ENCODE assay signal across 22 cellular contexts in the genomic region with DNA sequence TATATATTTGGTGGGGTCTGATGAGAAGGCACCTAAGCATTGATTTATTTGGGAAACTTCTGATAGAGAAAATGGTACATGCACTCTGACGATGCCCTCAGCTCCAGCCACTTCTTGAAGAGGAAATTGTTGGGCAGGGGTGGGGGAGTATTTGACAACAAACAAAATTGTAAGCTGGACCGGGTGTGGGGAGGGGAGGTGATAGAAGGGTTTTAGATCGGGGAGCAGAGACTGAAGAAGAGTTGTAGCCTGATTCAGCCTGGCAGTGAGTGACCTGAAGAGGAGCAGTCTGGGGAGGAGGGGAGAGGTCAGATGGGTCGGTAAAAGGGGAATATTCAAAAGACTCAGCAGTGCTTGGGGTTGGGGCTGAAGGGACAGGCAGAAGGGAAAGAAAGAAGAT.
DNase-seq lines count a peak whose midpoint lies in the region; ATAC-seq, FAIRE-seq and TF ChIP-seq lines count a peak whose summit lies in the region.
"Had no signal": no experiment of that assay in that cellular context is flagged by ENCODE, and none has a peak within 500 bp of the region (broad histone marks: within the 10 kb centered on the region; RNA-seq: fewer than 3 reads in every experiment).

No MANE protein-coding gene starts in this region.

- peak overlapping the region; percentile 2 for H3K4me2 ChIP-seq in keratinocyte (ENCODE audit: control insufficient read depth, extremely low read depth, insufficient read depth, low read depth, low read length)
- H3K4me2 ChIP-seq: A549, BLaER1, GM23338 had no signal

- H3K9me1 ChIP-seq in keratinocyte (ENCODE audit: control insufficient read depth, extremely low read depth, insufficient read depth, low read length) = no peaks in the 10 kb centered on the region

- peaks cover 46% of the 10 kb centered on the region for H3K9me3 Mint-ChIP-seq in activated CD8-positive, alpha-beta memory T cell treated with anti-CD3 and anti-CD28 coated beads, Interleukin-2, amount 10 ng/mL, durations not matched to agents 7 days and 5 days (ENCODE audit: low read depth)
- H3K9me3 Mint-ChIP-seq in osteocyte (ENCODE audit: unreplicated experiment) = peaks cover 68% of the 10 kb centered on the region

- no peak overlapping the region for H3K4me3 Mint-ChIP-seq in activated CD8-positive, alpha-beta memory T cell treated with anti-CD3 and anti-CD28 coated beads, Interleukin-2, amount 10 ng/mL, durations not matched to agents 7 days and 5 days
- no peak overlapping the region for H3K4me3 Mint-ChIP-seq in osteocyte (ENCODE audit: unreplicated experiment)
- H3K4me3 Mint-ChIP-seq: CD8-positive, alpha-beta T cell; GM23338; HFFc6 had no signal

- peaks cover 3% of the 10 kb centered on the region for H3K36me3 Mint-ChIP-seq in activated CD8-positive, alpha-beta memory T cell treated with anti-CD3 and anti-CD28 coated beads, Interleukin-2, amount 10 ng/mL, durations not matched to agents 7 days and 5 days
- H3K36me3 Mint-ChIP-seq in osteocyte (ENCODE audit: unreplicated experiment) = no peaks in the 10 kb centered on the region
- H3K36me3 Mint-ChIP-seq: CD8-positive, alpha-beta T cell had no signal

- H3K4me1 ChIP-seq in RWPE2 (ENCODE audit: insufficient read depth, poor library complexity, severe bottlenecking) = peaks cover 3% of the 10 kb centered on the region
- peaks cover 12% of the 10 kb centered on the region for H3K4me1 ChIP-seq in keratinocyte (ENCODE audit: control insufficient read depth, extremely low read depth, insufficient read depth, low read length)
- H3K4me1 ChIP-seq: A549, BLaER1 had no signal

- H3K79me2 ChIP-seq in keratinocyte (ENCODE audit: control insufficient read depth, insufficient read depth, low read length) = no peaks in the 10 kb centered on the region

- no peak for FAIRE-seq in keratinocyte (lab: Jason Lieb, UNC)
- FAIRE-seq: A549, GM12878, H54, HTR-8/SVneo had no signal

- H3K9me3 ChIP-seq in RWPE2 (ENCODE audit: severe bottlenecking) (peaks cover 4% of the 10 kb centered on the region), keratinocyte (ENCODE audit: control insufficient read depth, low read depth, low read length) (peaks cover 3% of the 10 kb centered on the region)
- H3K9me3 ChIP-seq: A549 had no signal

- H3K27me3 Mint-ChIP-seq in activated CD8-positive, alpha-beta memory T cell treated with anti-CD3 and anti-CD28 coated beads, Interleukin-2, amount 10 ng/mL, durations not matched to agents 7 days and 5 days = no peaks in the 10 kb centered on the region
- no peaks in the 10 kb centered on the region for H3K27me3 Mint-ChIP-seq in osteocyte (ENCODE audit: unreplicated experiment)

- H3K36me3 ChIP-seq in RWPE2 (ENCODE audit: low read depth) = no peaks in the 10 kb centered on the region
- no peaks in the 10 kb centered on the region for H3K36me3 ChIP-seq in keratinocyte (ENCODE audit: control insufficient read depth in 2 of 2, extremely low read depth in 1 of 2, insufficient read depth in 2 of 2, low read length in 2 of 2)
- H3K36me3 ChIP-seq: BLaER1 had no signal

- H3K9ac ChIP-seq in keratinocyte (ENCODE audit: control insufficient read depth, extremely low read depth, insufficient read depth, low read length) = no peak overlapping the region
- H3K9ac ChIP-seq: BLaER1 had no signal

- H3K4me3 ChIP-seq in RWPE2 (ENCODE audit: severe bottlenecking) (no peak overlapping the region), keratinocyte (ENCODE audit: control insufficient read depth in 2 of 3, extremely low read depth in 1 of 3, insufficient read depth in 2 of 3, low read depth in 1 of 3, low read length in 3 of 3) (no peak overlapping the region)
- H3K4me3 ChIP-seq: A549, BLaER1, GM12878, GM23338 had no signal

- CTCF ChIA-PET in activated CD8-positive, alpha-beta memory T cell treated with anti-CD3 and anti-CD28 coated beads, Interleukin-2, amount 10 ng/mL, durations not matched to agents 7 days and 5 days (lab: Charles Lee) = no interaction called here

- dilution Hi-C loops in keratinocyte (cut with MboI; ENCODE audit: extremely low pct_ligation_motif_present, low sequenced_read_pairs) = no loop called here

- peak; percentile 9 for DNase-seq in activated CD8-positive, alpha-beta memory T cell treated with anti-CD3 and anti-CD28 coated beads for 24 hours
- no peak for DNase-seq in activated CD8-positive, alpha-beta memory T cell treated with anti-CD3 and anti-CD28 coated beads, Interleukin-2, amount 10 ng/mL, durations not matched to agents 7 days and 5 days
- DNase-seq in RWPE2 (ENCODE audit: low spot score) = no peak
- no peak for DNase-seq in keratinocyte (ENCODE audit: low read depth, low spot score)
- DNase-seq in osteocyte (ENCODE audit: extremely low spot score, unreplicated experiment) = peak; percentile 23
- no peak for DNase-seq in NCI-H226
- DNase-seq in SKM-1 treated with dmso at 0.1 percent for 144 hours (lab: John Stamatoyannopoulos, UW; ENCODE audit: unreplicated experiment) = no peak
- DNase-seq in DMS53 (lab: John Stamatoyannopoulos, UW) = no peak
- DNase-seq: Calu3; CD8-positive, alpha-beta T cell; DND-41; EL; HCEC 1CT; IMR-90 had no signal

- TF ChIP-seq CTCF in RWPE2 (IDR thresholded peaks at IDR 0.05; ENCODE audit: poor library complexity, severe bottlenecking) (no peak), keratinocyte (optimal IDR thresholded peaks at IDR 0.05 in 1 of 3, IDR thresholded peaks at IDR 0.05 in 1 of 3, conservative IDR thresholded peaks at IDR 0.05 in 1 of 3; ENCODE audit: extremely low read depth in 1 of 3, insufficient read depth in 2 of 3, low read length in 3 of 3) (no peak), osteocyte (IDR thresholded peaks at IDR 0.05) (no peak)

- H3K27ac ChIP-seq in RWPE2 (ENCODE audit: poor library complexity, severe bottlenecking) (peak overlapping the region; percentile 93), keratinocyte (ENCODE audit: control insufficient read depth, insufficient read depth, low read length) (peak overlapping the region; percentile 74)
- H3K27ac ChIP-seq: 22Rv1, BLaER1 had no signal

- no peaks in the 10 kb centered on the region for H4K20me1 ChIP-seq in keratinocyte (ENCODE audit: control insufficient read depth, extremely low read depth, insufficient read depth, low read length)
- H4K20me1 ChIP-seq: BLaER1 had no signal

- no peak for ATAC-seq in activated CD8-positive, alpha-beta memory T cell treated with anti-CD3 and anti-CD28 coated beads, Interleukin-2, amount 10 ng/mL, durations not matched to agents 7 days and 5 days
- ATAC-seq in RWPE2 (ENCODE audit: low read depth) = no peak
- ATAC-seq: CD8-positive, alpha-beta T cell; GM12878; GM23338 had no signal

- no peaks in the 10 kb centered on the region for H3K27me3 ChIP-seq in RWPE2 (ENCODE audit: insufficient read depth, poor library complexity, severe bottlenecking)
- no peaks in the 10 kb centered on the region for H3K27me3 ChIP-seq in keratinocyte (ENCODE audit: control insufficient read depth, extremely low read depth, insufficient read depth, low read length)
- H3K27me3 ChIP-seq: BLaER1 had no signal

- H3K4me1 Mint-ChIP-seq in activated CD8-positive, alpha-beta memory T cell treated with anti-CD3 and anti-CD28 coated beads, Interleukin-2, amount 10 ng/mL, durations not matched to agents 7 days and 5 days = no peaks in the 10 kb centered on the region
- H3K4me1 Mint-ChIP-seq in osteocyte (ENCODE audit: unreplicated experiment) = no peaks in the 10 kb centered on the region
- H3K4me1 Mint-ChIP-seq: GM23338 had no signal

- no peak overlapping the region for H3K27ac Mint-ChIP-seq in activated CD8-positive, alpha-beta memory T cell treated with anti-CD3 and anti-CD28 coated beads, Interleukin-2, amount 10 ng/mL, durations not matched to agents 7 days and 5 days
- no peak overlapping the region for H3K27ac Mint-ChIP-seq in osteocyte (ENCODE audit: unreplicated experiment)
- H3K27ac Mint-ChIP-seq: CD8-positive, alpha-beta T cell; GM23338; HFFc6 had no signal

- H2AFZ ChIP-seq in keratinocyte (ENCODE audit: control insufficient read depth, low read length) = no peak overlapping the region
- H2AFZ ChIP-seq: GM23338 had no signal

Comparison
In these comparisons a context has a peak if more than half of its experiments do, and no peak if none do; other contexts are left out.
1. DNase-seq: peak in activated CD8-positive, alpha-beta memory T cell treated with anti-CD3 and anti-CD28 coated beads for 24 hours (single experiment) and osteocyte (single experiment); none in activated CD8-positive, alpha-beta memory T cell treated with anti-CD3 and anti-CD28 coated beads, Interleukin-2, amount 10 ng/mL, durations not matched to agents 7 days and 5 days (single experiment), RWPE2 (single experiment), keratinocyte (single experiment), NCI-H226 (single experiment), SKM-1 treated with dmso at 0.1 percent for 144 hours (single experiment) and DMS53 (single experiment).